8 cellular contexts compared by ENCODE assay signal in the genomic region with DNA sequence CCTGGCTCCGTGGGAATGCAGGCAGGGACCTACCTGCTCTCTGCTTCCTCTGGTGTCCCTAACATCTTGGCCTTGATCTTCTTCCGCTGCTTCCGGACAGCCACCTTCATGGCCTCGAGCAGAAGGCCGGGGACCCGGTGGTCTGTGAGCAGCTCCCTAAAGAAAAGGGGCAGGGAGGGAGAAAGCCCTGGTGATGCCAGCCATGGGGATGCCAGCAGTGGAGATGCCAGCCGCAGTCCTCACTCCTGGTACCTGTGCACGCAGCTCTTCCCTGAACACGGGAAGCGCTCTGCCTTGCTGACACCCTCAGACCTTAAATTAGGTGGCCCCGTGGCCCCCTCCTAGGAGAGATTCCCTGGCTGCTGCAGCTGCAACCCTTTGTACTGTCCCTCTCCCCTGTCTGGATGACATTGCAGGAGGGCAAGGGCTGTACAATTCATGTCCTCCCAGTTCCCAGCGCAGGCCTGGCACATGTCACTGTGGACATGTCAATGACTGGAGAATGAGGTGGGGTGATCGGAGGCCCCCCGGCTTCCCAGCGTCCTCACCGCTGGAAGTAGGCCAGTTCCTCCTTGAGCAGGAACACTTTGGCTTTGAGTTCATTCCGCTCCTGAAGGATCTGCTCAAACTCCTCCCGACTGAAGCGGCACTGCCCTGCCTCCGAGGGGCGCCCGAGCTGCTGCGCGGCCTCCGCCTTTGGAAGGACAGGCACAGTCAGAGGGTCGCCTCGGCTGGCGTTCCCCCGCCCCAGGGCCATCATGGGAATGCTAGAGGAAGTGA. TPM values are rescaled to one million over a fixed set of nuclear protein-coding genes. Genes with fewer than 3 reads are reported as not detected.
A peak's percentile ranks its signal among the peaks of the same experiment; 100 is the strongest.
DNase-seq lines count a peak whose midpoint lies in the region; ATAC-seq and TF ChIP-seq lines count a peak whose summit lies in the region.

No MANE protein-coding gene starts in this region.

- H3K27ac Mint-ChIP-seq in endodermal cell, result no peak overlapping the region
- peak overlapping the region in 3 of 9 donors; percentile 32 to 45 (median 36) for H3K27ac Mint-ChIP-seq in naive thymus-derived CD4-positive, alpha-beta T cell

- ATAC-seq in naive thymus-derived CD4-positive, alpha-beta T cell, result no peak
- ATAC-seq in HG02840 (IDR thresholded peaks at IDR 0.05; ENCODE audit: low FRiP score, unreplicated experiment), result no peak

- H3K4me1 ChIP-seq in endodermal cell (ENCODE audit: control insufficient read depth, insufficient read depth, low read length), result no peaks in the 10 kb centered on the region
- H3K4me1 ChIP-seq in naive thymus-derived CD4-positive, alpha-beta T cell (ENCODE audit: control insufficient read depth in 2 of 2, insufficient read depth in 2 of 2, low read length in 2 of 2), result peaks cover 20 to 27% of the 10 kb centered on the region in 2 donors

- DNase-seq in DMS53 (lab: John Stamatoyannopoulos, UW) (peak; percentile 60), DMS53 treated with DMSO at 0.1 percent for 48 hours (lab: John Stamatoyannopoulos, UW; ENCODE audit: unreplicated experiment) (no peak), OCI-M1 (lab: John Stamatoyannopoulos, UW) (peak; percentile 57), endodermal cell (peak; percentile 94), NCI-H774 (lab: John Stamatoyannopoulos, UW) (no peak)
- no peak for DNase-seq in naive thymus-derived CD4-positive, alpha-beta T cell
- no peak for DNase-seq in stimulated activated CD4-positive, alpha-beta T cell treated with anti-CD3 and anti-CD28 coated beads, Interleukin-1b, Interleukin-23, amount 100 ng/mL, for 48 hours

- intact Hi-C loops in naive thymus-derived CD4-positive, alpha-beta T cell (cut with micrococcal nuclease), result loop anchor here (2.0 to 10.0 kb wide), 9 partner anchors 19 to 753 kb away; partner anchors contain the start of genes INPP5K (in 1 of the 2), MNT (in 1 of the 2), OVCA2 (in 1 of the 2) and RTN4RL1 (in 1 of the 2)

- no peak overlapping the region for H3K27ac ChIP-seq in endodermal cell (ENCODE audit: low read depth, low read length)
- peak overlapping the region; percentile 63 for H3K27ac ChIP-seq in naive thymus-derived CD4-positive, alpha-beta T cell (ENCODE audit: low read depth, low read length)

- peaks cover 25% of the 10 kb centered on the region for H3K36me3 ChIP-seq in endodermal cell (ENCODE audit: control insufficient read depth, insufficient read depth, low read length)
- peaks cover 7 to 31% (median 15%) of the 10 kb centered on the region in 3 experiments for H3K36me3 ChIP-seq in naive thymus-derived CD4-positive, alpha-beta T cell (ENCODE audit: control insufficient read depth in 2 of 3, insufficient read depth in 3 of 3, low read length in 3 of 3)

- no peak overlapping the region for H3K4me3 ChIP-seq in endodermal cell (ENCODE audit: low read length)
- peak overlapping the region; percentile 62 for H3K4me3 ChIP-seq in naive thymus-derived CD4-positive, alpha-beta T cell (ENCODE audit: low read length)

- no peak for TF ChIP-seq CTCF in endodermal cell (conservative IDR thresholded peaks at IDR 0.05)

- H3K9me3 ChIP-seq in endodermal cell (ENCODE audit: control insufficient read depth, low read length), result no peaks in the 10 kb centered on the region
- no peaks in the 10 kb centered on the region for H3K9me3 ChIP-seq in naive thymus-derived CD4-positive, alpha-beta T cell (ENCODE audit: control insufficient read depth in 2 of 3, low read length in 3 of 3)

- H3K4me3 Mint-ChIP-seq in endodermal cell, result peak overlapping the region; percentile 52
- peak overlapping the region; percentile 27 to 81 (median 67) for H3K4me3 Mint-ChIP-seq in naive thymus-derived CD4-positive, alpha-beta T cell

- peaks cover 18% of the 10 kb centered on the region for H3K4me1 Mint-ChIP-seq in endodermal cell
- peaks cover 0 to 41% (median 13%) of the 10 kb centered on the region in 7 donors for H3K4me1 Mint-ChIP-seq in naive thymus-derived CD4-positive, alpha-beta T cell

- POLR2A ChIA-PET in naive thymus-derived CD4-positive, alpha-beta T cell (lab: Charles Lee), result interaction anchor here (0.5 to 3.1 kb wide), 4 partner anchors 15 to 33 kb away, joined by 3 to 27 read pairs (median 4); partner anchors contain the start of gene SLC43A2

- CTCF ChIA-PET in naive thymus-derived CD4-positive, alpha-beta T cell (lab: Charles Lee), result interaction anchor here (0.6 to 1.8 kb wide), 8 partner anchors 13 to 216 kb away, joined by 3 to 8 read pairs (median 4); partner anchors contain the start of gene SLC43A2

- H3K36me3 Mint-ChIP-seq in endodermal cell (ENCODE audit: low read depth), result peaks cover 23% of the 10 kb centered on the region
- peaks cover 0 to 10% (median under 1%) of the 10 kb centered on the region in 5 donors for H3K36me3 Mint-ChIP-seq in naive thymus-derived CD4-positive, alpha-beta T cell

- peaks cover 17% of the 10 kb centered on the region for H3K27me3 ChIP-seq in endodermal cell (ENCODE audit: control insufficient read depth, insufficient read depth, low read length, poor library complexity, severe bottlenecking)
- H3K27me3 ChIP-seq in naive thymus-derived CD4-positive, alpha-beta T cell (ENCODE audit: control insufficient read depth in 2 of 2, insufficient read depth in 2 of 2, low read length in 2 of 2), result no peaks in the 10 kb centered on the region

- H3K9me3 Mint-ChIP-seq in endodermal cell, result no peaks in the 10 kb centered on the region
- H3K9me3 Mint-ChIP-seq in naive thymus-derived CD4-positive, alpha-beta T cell, result no peaks in the 10 kb centered on the region

- H3K27me3 Mint-ChIP-seq in endodermal cell (ENCODE audit: insufficient read depth), result peaks cover 26% of the 10 kb centered on the region
- peaks cover 0 to 2% (median 0%) of the 10 kb centered on the region in 5 donors for H3K27me3 Mint-ChIP-seq in naive thymus-derived CD4-positive, alpha-beta T cell

- WGBS in endodermal cell (ENCODE audit: insufficient coverage in 1 of 2, insufficient read length in 1 of 2), 2 experiments, result 58 to 73% methylated on average over 18 to 29 of the region's 29 CpGs

- H3K9ac ChIP-seq in endodermal cell (ENCODE audit: extremely low read depth, low read length, poor library complexity, severe bottlenecking), result no peak overlapping the region

RNA-seq across cellular contexts. Expression of gene RILP, which starts 1.7 kb away (rescaled TPM):
- 1 to 10 TPM; 1.1 to 3.1 TPM for total RNA-seq in endodermal cell
- polyA plus RNA-seq in endodermal cell (2013, experiment 1 of 2), result 3.6 TPM
- 2.6 TPM for polyA plus RNA-seq in endodermal cell (2013, experiment 2 of 2)
- 1 to 10 TPM; 2.1 to 8.7 (median 3.0) TPM for total RNA-seq in naive thymus-derived CD4-positive, alpha-beta T cell
- polyA plus RNA-seq in naive thymus-derived CD4-positive, alpha-beta T cell, result 1 to 10 TPM; 2.4 to 3.4 TPM

RNA-seq across cellular contexts. Expression of gene SCARF1, which starts 2.5 kb away (rescaled TPM):
- under 1 TPM; 0.75 to 0.89 TPM for total RNA-seq in endodermal cell
- polyA plus RNA-seq in endodermal cell (2013, experiment 1 of 2), result 0.96 TPM
- 1.2 TPM for polyA plus RNA-seq in endodermal cell (2013, experiment 2 of 2)
- 1 to 10 TPM; 1.2 to 9.0 (median 2.3) TPM for total RNA-seq in naive thymus-derived CD4-positive, alpha-beta T cell
- polyA plus RNA-seq in naive thymus-derived CD4-positive, alpha-beta T cell, result under 1 TPM in 1 of 2 donors, not detected in 1; 0.06 TPM

RNA-seq across cellular contexts. Expression of gene SLC43A2, which starts 19.4 kb away (rescaled TPM):
- total RNA-seq in endodermal cell, result 10 to 100 TPM; 14.0 to 18.6 TPM
- polyA plus RNA-seq in endodermal cell (2013, experiment 1 of 2), result 11.6 TPM
- 10.1 TPM for polyA plus RNA-seq in endodermal cell (2013, experiment 2 of 2)
- 100 to 1,000 TPM in 1 of 5 experiments, 10 to 100 TPM in 1, 1 to 10 TPM in 2, under 1 TPM in 1; 0.44 to 112 (median 9.2) TPM for total RNA-seq in naive thymus-derived CD4-positive, alpha-beta T cell
- polyA plus RNA-seq in naive thymus-derived CD4-positive, alpha-beta T cell, result 1 to 10 TPM; 3.5 to 3.7 TPM

RNA-seq across cellular contexts. Expression of gene PRPF8, which starts 36.7 kb away (rescaled TPM):
- total RNA-seq in endodermal cell, result 100 to 1,000 TPM; 298 to 375 TPM
- 230 TPM for polyA plus RNA-seq in endodermal cell (2013, experiment 1 of 2)
- polyA plus RNA-seq in endodermal cell (2013, experiment 2 of 2), result 223 TPM
- 100 to 1,000 TPM; 388 to 554 (median 460) TPM for total RNA-seq in naive thymus-derived CD4-positive, alpha-beta T cell
- polyA plus RNA-seq in naive thymus-derived CD4-positive, alpha-beta T cell, result 100 to 1,000 TPM; 167 to 272 TPM

Comparison
In these comparisons a context has a peak if more than half of its experiments do, and no peak if none do; other contexts are left out.
1. DNase-seq: peak in DMS53 (single experiment), OCI-M1 (single experiment) and endodermal cell (single experiment); none in DMS53 treated with DMSO at 0.1 percent for 48 hours (single experiment), naive thymus-derived CD4-positive, alpha-beta T cell (0 of 9), stimulated activated CD4-positive, alpha-beta T cell treated with anti-CD3 and anti-CD28 coated beads, Interleukin-1b, Interleukin-23, amount 100 ng/mL, for 48 hours (single experiment) and NCI-H774 (single experiment).